24 cellular contexts compared by ENCODE assay signal in genomic region chr12:90897981-90898380, GRCh38. TPM values are rescaled to one million over a fixed set of nuclear protein-coding genes. Genes with fewer than 3 reads are reported as not detected.
"Had no signal": no experiment of that assay in that cellular context is flagged by ENCODE, and none has a peak within 500 bp of the region (broad histone marks: within the 10 kb centered on the region; RNA-seq: fewer than 3 reads in every experiment).

No MANE protein-coding gene starts in this region.

- H3K9me3 ChIP-seq: SJSA1 had no signal

- DNase-seq: Karpas-422, KG1, MM.1S, NCI-H1092, NCI-H1105 treated with DMSO at 0.1 percent for 48 hours, NCI-H1417 treated with DMSO at 0.1 percent for 48 hours, NCI-H187, NCI-H2029, NCI-H2081 treated with DMSO at 0.1 percent for 48 hours, NCI-H2171, NCI-H226, NCI-H446, NCI-H510A, NCI-H524 treated with DMSO at 0.1 percent for 48 hours, NCI-H69, NCI-H774, Right ventricle myocardium superior, RPMI8226, SIG-M5, T-helper 1 cell had no signal

- H3K36me3 ChIP-seq: SJSA1 had no signal

- H3K4me3 ChIP-seq: SJSA1, SK-N-MC had no signal

- H3K27ac ChIP-seq: SJSA1, SK-N-MC had no signal

- H3K27me3 ChIP-seq: SJSA1 had no signal

RNA-seq across cellular contexts. Expression of gene CCER1, which starts 57.0 kb away (rescaled TPM):
- total RNA-seq: HT-29, M059J, Right ventricle myocardium superior, SJSA1 had no signal
